2 cellular contexts compared by ENCODE assay signal in genomic region chr5:173867173-173867679, GRCh38.
TF ChIP-seq lines count a peak whose summit lies in the region.

No MANE protein-coding gene starts in this region.

TF ChIP-seq in HEK293, 187 proteins besides CTCF, POLR2A, EP300 and RAD21 (continued from another document):
- TF ChIP-seq ZNF280C (tag by site-specific recombination; IDR thresholded peaks at IDR 0.05) (no peak), TCF7L2 (IDR thresholded peaks at IDR 0.05; ENCODE audit: borderline replicate concordance, low read depth, low read length) (no peak), SETDB1 (IDR thresholded peaks at IDR 0.05; ENCODE audit: insufficient read length, low read length) (peak; percentile 30), KLF7 (tag by site-specific recombination; IDR thresholded peaks at IDR 0.05; ENCODE audit: borderline replicate concordance) (no peak)

TF ChIP-seq in HepG2, 621 proteins besides CTCF, POLR2A, EP300 and RAD21 (continued from another document):
- TF ChIP-seq SNAPC4 (CRISPR knock-in tag; IDR thresholded peaks at IDR 0.05) = no peak
- no peak for TF ChIP-seq ZBTB25 (CRISPR knock-in tag; IDR thresholded peaks at IDR 0.05)
- no peak for TF ChIP-seq ATF4 (CRISPR knock-in tag; IDR thresholded peaks at IDR 0.05)
- TF ChIP-seq ZNF260 (CRISPR knock-in tag; IDR thresholded peaks at IDR 0.05; ENCODE audit: borderline replicate concordance, low read depth) = no peak
- no peak for TF ChIP-seq HOMEZ (CRISPR knock-in tag; IDR thresholded peaks at IDR 0.05; ENCODE audit: low read depth)
TF ChIP-seq in HepG2: peak in this region for 0.
